1 cellular context compared by ENCODE assay signal in genomic region chr1:1312450-1313314, GRCh38.
TF ChIP-seq lines count a peak whose summit lies in the region.

No MANE protein-coding gene starts in this region.

TF ChIP-seq in HepG2, 621 proteins besides CTCF, POLR2A, EP300 and RAD21 (continued from another document):
- TF ChIP-seq ZNF784 (CRISPR knock-in tag; IDR thresholded peaks at IDR 0.05; ENCODE audit: borderline replicate concordance) (no peak), DDIT3 (CRISPR knock-in tag; IDR thresholded peaks at IDR 0.05) (no peak), FOXO4 (CRISPR knock-in tag; conservative IDR thresholded peaks at IDR 0.05) (no peak)
